In the genomic region with DNA sequence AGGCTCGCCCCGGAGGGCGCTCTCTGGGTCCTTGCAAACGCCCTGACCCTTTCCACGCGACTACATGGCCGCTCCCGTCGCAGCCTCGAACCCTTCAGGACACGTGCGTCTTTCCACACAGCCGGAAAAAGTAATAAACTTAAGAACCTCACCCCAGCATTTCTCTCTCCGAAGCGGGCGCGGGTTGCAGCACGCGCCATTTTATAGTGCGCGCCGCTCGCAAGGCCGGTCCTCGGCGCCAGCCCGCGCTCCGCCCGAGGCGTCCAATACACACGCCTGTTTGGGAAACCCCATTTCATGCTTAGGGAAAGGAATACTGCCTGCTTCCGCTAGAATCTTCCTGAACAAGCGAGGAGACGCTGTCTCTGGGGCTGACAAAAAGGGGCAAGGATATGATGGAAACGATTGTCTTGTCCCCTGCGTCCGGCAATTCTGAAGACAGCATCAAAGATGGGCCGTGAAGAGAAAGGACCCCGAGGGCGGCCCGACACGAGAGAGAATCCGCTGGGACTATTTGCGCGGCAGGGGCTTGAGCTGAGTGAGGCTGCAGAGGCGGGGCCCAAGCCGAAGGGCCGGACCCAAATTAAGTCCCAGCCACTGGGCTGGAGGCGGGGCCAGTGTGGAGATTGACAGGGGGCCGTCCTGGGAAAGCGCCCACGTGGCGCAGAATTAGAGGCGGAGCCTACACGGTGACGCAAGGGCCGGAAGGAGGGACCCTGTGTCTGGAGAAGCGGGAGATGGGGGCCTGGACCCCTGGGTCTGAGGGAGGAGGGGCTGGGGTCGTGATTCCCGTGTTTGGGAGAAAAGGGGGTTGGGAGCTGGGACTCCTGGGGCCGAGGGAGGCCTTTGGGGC, we compare ENCODE assay signal across 1 cellular context.
TF ChIP-seq lines count a peak whose summit lies in the region.

No MANE protein-coding gene starts in this region.

TF ChIP-seq in HepG2, 621 proteins besides CTCF, POLR2A, EP300 and RAD21 (continued from another document and continues in another):
- no peak; the same call in 1 of the 2 replicates for TF ChIP-seq RARA (CRISPR knock-in tag; IDR thresholded peaks at IDR 0.05)
- TF ChIP-seq, protein P1, sequence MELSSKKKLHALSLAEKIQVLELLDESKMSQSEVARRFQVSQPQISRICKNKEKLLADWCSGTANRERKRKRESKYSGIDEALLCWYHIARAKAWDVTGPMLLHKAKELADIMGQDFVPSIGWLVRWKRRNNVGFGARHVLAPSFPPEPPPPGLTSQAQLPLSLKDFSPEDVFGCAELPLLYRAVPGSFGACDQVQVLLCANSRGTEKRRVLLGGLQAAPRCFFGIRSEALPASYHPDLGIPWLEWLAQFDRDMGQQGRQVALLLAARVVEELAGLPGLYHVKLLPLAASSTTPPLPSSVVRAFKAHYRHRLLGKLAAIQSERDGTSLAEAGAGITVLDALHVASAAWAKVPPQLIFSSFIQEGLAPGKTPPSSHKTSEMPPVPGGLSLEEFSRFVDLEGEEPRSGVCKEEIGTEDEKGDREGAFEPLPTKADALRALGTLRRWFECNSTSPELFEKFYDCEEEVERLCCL (CRISPR knock-in tag; IDR thresholded peaks at IDR 0.05; ENCODE audit: borderline replicate concordance): no peak
- TF ChIP-seq NFE2 (CRISPR knock-in tag; IDR thresholded peaks at IDR 0.05): no peak
- TF ChIP-seq TCF7L2 (IDR thresholded peaks at IDR 0.05; ENCODE audit: low read depth, low read length): no peak
- peak; percentile 66; the same call in 1 of the 2 replicates for TF ChIP-seq ZSCAN22 (CRISPR knock-in tag; IDR thresholded peaks at IDR 0.05)
- TF ChIP-seq KLF12 (CRISPR knock-in tag; IDR thresholded peaks at IDR 0.05; ENCODE audit: borderline replicate concordance): no peak
- no peak for TF ChIP-seq REXO4 (CRISPR knock-in tag; IDR thresholded peaks at IDR 0.05; ENCODE audit: borderline replicate concordance)
- TF ChIP-seq TOE1 (CRISPR knock-in tag; IDR thresholded peaks at IDR 0.05): no peak
- no peak for TF ChIP-seq ZBTB8A (CRISPR knock-in tag; IDR thresholded peaks at IDR 0.05; ENCODE audit: borderline replicate concordance, low read depth)
- peak; percentile 40; the same call in 1 of the 2 replicates for TF ChIP-seq KDM5B (CRISPR knock-in tag; IDR thresholded peaks at IDR 0.05; ENCODE audit: borderline replicate concordance)
- TF ChIP-seq MAZ (IDR thresholded peaks at IDR 0.05; ENCODE audit: borderline replicate concordance, low read depth, low read length): peak; percentile 67
- TF ChIP-seq MAZ (CRISPR knock-in tag; IDR thresholded peaks at IDR 0.05; ENCODE audit: low read depth): peak; percentile 65
- no peak for TF ChIP-seq ZNF550 (CRISPR knock-in tag; IDR thresholded peaks at IDR 0.05; ENCODE audit: borderline replicate concordance)
- TF ChIP-seq, protein P2, sequence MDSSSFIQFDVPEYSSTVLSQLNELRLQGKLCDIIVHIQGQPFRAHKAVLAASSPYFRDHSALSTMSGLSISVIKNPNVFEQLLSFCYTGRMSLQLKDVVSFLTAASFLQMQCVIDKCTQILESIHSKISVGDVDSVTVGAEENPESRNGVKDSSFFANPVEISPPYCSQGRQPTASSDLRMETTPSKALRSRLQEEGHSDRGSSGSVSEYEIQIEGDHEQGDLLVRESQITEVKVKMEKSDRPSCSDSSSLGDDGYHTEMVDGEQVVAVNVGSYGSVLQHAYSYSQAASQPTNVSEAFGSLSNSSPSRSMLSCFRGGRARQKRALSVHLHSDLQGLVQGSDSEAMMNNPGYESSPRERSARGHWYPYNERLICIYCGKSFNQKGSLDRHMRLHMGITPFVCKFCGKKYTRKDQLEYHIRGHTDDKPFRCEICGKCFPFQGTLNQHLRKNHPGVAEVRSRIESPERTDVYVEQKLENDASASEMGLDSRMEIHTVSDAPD (CRISPR knock-in tag; IDR thresholded peaks at IDR 0.05): no peak
- 0 out of 2 replicates have a peak, but pooled peaks have one; percentile 34 for TF ChIP-seq ZNF546 (CRISPR knock-in tag; conservative IDR thresholded peaks at IDR 0.05)
- TF ChIP-seq JDP2 (CRISPR knock-in tag; IDR thresholded peaks at IDR 0.05; ENCODE audit: borderline replicate concordance): peak; percentile 30; the same call in 1 of the 2 replicates
- TF ChIP-seq ZNF777 (CRISPR knock-in tag; IDR thresholded peaks at IDR 0.05): no peak
- peak; percentile 58; the same call in 1 of the 2 replicates for TF ChIP-seq CBFB (CRISPR knock-in tag; IDR thresholded peaks at IDR 0.05)
- TF ChIP-seq SP2 (CRISPR knock-in tag; IDR thresholded peaks at IDR 0.05): no peak; the same call in none of the 2 replicates
- no peak for TF ChIP-seq ZNF562 (CRISPR knock-in tag; IDR thresholded peaks at IDR 0.05; ENCODE audit: borderline replicate concordance)
- no peak for TF ChIP-seq ZNF24 (IDR thresholded peaks at IDR 0.05)
- no peak; the same call in 1 of the 2 replicates for TF ChIP-seq ZNF44 (CRISPR knock-in tag; IDR thresholded peaks at IDR 0.05)
- no peak for TF ChIP-seq ZNF121 (CRISPR knock-in tag; IDR thresholded peaks at IDR 0.05)
- TF ChIP-seq SIX4 (CRISPR knock-in tag; IDR thresholded peaks at IDR 0.05): no peak
- TF ChIP-seq KLF6 (CRISPR knock-in tag; IDR thresholded peaks at IDR 0.05): no peak
- no peak for TF ChIP-seq NBN (conservative IDR thresholded peaks at IDR 0.05)
- TF ChIP-seq TBP (CRISPR knock-in tag; IDR thresholded peaks at IDR 0.05): no peak
- no peak for TF ChIP-seq ISX (CRISPR knock-in tag; conservative IDR thresholded peaks at IDR 0.05)
- no peak for TF ChIP-seq SAFB2 (CRISPR knock-in tag; IDR thresholded peaks at IDR 0.05; ENCODE audit: borderline replicate concordance, low read depth)
- peak; percentile 86 for TF ChIP-seq ASH2L (IDR thresholded peaks at IDR 0.05; ENCODE audit: insufficient read length, low read depth, low read length)
- TF ChIP-seq, protein P3, sequence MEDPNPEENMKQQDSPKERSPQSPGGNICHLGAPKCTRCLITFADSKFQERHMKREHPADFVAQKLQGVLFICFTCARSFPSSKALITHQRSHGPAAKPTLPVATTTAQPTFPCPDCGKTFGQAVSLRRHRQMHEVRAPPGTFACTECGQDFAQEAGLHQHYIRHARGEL (CRISPR knock-in tag; IDR thresholded peaks at IDR 0.05): no peak
- peak; percentile 98 for TF ChIP-seq ZNF605 (CRISPR knock-in tag; IDR thresholded peaks at IDR 0.05)
- TF ChIP-seq RXRA (CRISPR knock-in tag; IDR thresholded peaks at IDR 0.05): no peak; the same call in 1 of the 2 replicates
- no peak for TF ChIP-seq ZNF879 (CRISPR knock-in tag; IDR thresholded peaks at IDR 0.05)
- no peak for TF ChIP-seq ATF7 (IDR thresholded peaks at IDR 0.05)
- TF ChIP-seq ATF7 (CRISPR knock-in tag; IDR thresholded peaks at IDR 0.05): peak; percentile 30; the same call in 1 of the 2 replicates
- TF ChIP-seq, protein P4, sequence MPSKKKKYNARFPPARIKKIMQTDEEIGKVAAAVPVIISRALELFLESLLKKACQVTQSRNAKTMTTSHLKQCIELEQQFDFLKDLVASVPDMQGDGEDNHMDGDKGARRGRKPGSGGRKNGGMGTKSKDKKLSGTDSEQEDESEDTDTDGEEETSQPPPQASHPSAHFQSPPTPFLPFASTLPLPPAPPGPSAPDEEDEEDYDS (CRISPR knock-in tag; IDR thresholded peaks at IDR 0.05): peak; percentile 69
- TF ChIP-seq ZNF883 (CRISPR knock-in tag; IDR thresholded peaks at IDR 0.05; ENCODE audit: not compliant biosample characterization): peak; percentile 79
- TF ChIP-seq KMT2B (CRISPR knock-in tag; IDR thresholded peaks at IDR 0.05): peak; percentile 55; the same call in 1 of the 2 replicates
- peak; percentile 54; the same call in 1 of the 2 replicates for TF ChIP-seq ZNF558 (CRISPR knock-in tag; IDR thresholded peaks at IDR 0.05; ENCODE audit: borderline replicate concordance)
- TF ChIP-seq SIX1 (CRISPR knock-in tag; IDR thresholded peaks at IDR 0.05; ENCODE audit: borderline replicate concordance): no peak
- TF ChIP-seq GTF2F1 (IDR thresholded peaks at IDR 0.05; ENCODE audit: low read length): peak; percentile 32; the same call in 1 of the 2 replicates
- no peak for TF ChIP-seq EZH2 (conservative IDR thresholded peaks at IDR 0.05; ENCODE audit: low read depth, low read length)
- TF ChIP-seq, protein P5, sequence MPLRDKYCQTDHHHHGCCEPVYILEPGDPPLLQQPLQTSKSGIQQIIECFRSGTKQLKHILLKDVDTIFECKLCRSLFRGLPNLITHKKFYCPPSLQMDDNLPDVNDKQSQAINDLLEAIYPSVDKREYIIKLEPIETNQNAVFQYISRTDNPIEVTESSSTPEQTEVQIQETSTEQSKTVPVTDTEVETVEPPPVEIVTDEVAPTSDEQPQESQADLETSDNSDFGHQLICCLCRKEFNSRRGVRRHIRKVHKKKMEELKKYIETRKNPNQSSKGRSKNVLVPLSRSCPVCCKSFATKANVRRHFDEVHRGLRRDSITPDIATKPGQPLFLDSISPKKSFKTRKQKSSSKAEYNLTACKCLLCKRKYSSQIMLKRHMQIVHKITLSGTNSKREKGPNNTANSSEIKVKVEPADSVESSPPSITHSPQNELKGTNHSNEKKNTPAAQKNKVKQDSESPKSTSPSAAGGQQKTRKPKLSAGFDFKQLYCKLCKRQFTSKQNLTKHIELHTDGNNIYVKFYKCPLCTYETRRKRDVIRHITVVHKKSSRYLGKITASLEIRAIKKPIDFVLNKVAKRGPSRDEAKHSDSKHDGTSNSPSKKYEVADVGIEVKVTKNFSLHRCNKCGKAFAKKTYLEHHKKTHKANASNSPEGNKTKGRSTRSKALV (CRISPR knock-in tag; IDR thresholded peaks at IDR 0.05): no peak
- TF ChIP-seq ZNF232 (CRISPR knock-in tag; IDR thresholded peaks at IDR 0.05; ENCODE audit: borderline replicate concordance): no peak
- TF ChIP-seq, protein P6, sequence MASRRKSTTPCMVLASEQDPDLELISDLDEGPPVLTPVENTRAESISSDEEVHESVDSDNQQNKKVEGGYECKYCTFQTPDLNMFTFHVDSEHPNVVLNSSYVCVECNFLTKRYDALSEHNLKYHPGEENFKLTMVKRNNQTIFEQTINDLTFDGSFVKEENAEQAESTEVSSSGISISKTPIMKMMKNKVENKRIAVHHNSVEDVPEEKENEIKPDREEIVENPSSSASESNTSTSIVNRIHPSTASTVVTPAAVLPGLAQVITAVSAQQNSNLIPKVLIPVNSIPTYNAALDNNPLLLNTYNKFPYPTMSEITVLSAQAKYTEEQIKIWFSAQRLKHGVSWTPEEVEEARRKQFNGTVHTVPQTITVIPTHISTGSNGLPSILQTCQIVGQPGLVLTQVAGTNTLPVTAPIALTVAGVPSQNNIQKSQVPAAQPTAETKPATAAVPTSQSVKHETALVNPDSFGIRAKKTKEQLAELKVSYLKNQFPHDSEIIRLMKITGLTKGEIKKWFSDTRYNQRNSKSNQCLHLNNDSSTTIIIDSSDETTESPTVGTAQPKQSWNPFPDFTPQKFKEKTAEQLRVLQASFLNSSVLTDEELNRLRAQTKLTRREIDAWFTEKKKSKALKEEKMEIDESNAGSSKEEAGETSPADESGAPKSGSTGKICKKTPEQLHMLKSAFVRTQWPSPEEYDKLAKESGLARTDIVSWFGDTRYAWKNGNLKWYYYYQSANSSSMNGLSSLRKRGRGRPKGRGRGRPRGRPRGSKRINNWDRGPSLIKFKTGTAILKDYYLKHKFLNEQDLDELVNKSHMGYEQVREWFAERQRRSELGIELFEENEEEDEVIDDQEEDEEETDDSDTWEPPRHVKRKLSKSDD (CRISPR knock-in tag; IDR thresholded peaks at IDR 0.05; ENCODE audit: low read depth): no peak
- peak; percentile 60 for TF ChIP-seq SRSF1 (optimal IDR thresholded peaks at IDR 0.05; ENCODE audit: low read depth, low read length)
- TF ChIP-seq IRF2 (CRISPR knock-in tag; IDR thresholded peaks at IDR 0.05): no peak
- peak; percentile 92 for TF ChIP-seq PCBP1 (IDR thresholded peaks at IDR 0.05; ENCODE audit: borderline replicate concordance, low read depth, low read length)
- peak; percentile 68 for TF ChIP-seq ELF1 (CRISPR knock-in tag; IDR thresholded peaks at IDR 0.05)
- no peak for TF ChIP-seq FOSL1 (CRISPR knock-in tag; IDR thresholded peaks at IDR 0.05; ENCODE audit: borderline replicate concordance)
- TF ChIP-seq MXI1 (IDR thresholded peaks at IDR 0.05; ENCODE audit: borderline replicate concordance, low read depth, low read length): peak; percentile 84
- TF ChIP-seq KLF15 (CRISPR knock-in tag; IDR thresholded peaks at IDR 0.05; ENCODE audit: borderline replicate concordance): no peak
- TF ChIP-seq DPF2 (CRISPR knock-in tag; IDR thresholded peaks at IDR 0.05; ENCODE audit: borderline replicate concordance, low read depth): no peak
- TF ChIP-seq ZBTB1 (CRISPR knock-in tag; IDR thresholded peaks at IDR 0.05; ENCODE audit: borderline replicate concordance): no peak
- TF ChIP-seq AHR (CRISPR knock-in tag; IDR thresholded peaks at IDR 0.05): no peak; the same call in 1 of the 2 replicates
- no peak for TF ChIP-seq ZNF577 (CRISPR knock-in tag; IDR thresholded peaks at IDR 0.05; ENCODE audit: borderline replicate concordance, low read depth)
- TF ChIP-seq, protein P7, sequence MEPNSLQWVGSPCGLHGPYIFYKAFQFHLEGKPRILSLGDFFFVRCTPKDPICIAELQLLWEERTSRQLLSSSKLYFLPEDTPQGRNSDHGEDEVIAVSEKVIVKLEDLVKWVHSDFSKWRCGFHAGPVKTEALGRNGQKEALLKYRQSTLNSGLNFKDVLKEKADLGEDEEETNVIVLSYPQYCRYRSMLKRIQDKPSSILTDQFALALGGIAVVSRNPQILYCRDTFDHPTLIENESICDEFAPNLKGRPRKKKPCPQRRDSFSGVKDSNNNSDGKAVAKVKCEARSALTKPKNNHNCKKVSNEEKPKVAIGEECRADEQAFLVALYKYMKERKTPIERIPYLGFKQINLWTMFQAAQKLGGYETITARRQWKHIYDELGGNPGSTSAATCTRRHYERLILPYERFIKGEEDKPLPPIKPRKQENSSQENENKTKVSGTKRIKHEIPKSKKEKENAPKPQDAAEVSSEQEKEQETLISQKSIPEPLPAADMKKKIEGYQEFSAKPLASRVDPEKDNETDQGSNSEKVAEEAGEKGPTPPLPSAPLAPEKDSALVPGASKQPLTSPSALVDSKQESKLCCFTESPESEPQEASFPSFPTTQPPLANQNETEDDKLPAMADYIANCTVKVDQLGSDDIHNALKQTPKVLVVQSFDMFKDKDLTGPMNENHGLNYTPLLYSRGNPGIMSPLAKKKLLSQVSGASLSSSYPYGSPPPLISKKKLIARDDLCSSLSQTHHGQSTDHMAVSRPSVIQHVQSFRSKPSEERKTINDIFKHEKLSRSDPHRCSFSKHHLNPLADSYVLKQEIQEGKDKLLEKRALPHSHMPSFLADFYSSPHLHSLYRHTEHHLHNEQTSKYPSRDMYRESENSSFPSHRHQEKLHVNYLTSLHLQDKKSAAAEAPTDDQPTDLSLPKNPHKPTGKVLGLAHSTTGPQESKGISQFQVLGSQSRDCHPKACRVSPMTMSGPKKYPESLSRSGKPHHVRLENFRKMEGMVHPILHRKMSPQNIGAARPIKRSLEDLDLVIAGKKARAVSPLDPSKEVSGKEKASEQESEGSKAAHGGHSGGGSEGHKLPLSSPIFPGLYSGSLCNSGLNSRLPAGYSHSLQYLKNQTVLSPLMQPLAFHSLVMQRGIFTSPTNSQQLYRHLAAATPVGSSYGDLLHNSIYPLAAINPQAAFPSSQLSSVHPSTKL (CRISPR knock-in tag; IDR thresholded peaks at IDR 0.05): no peak; the same call in 1 of the 2 replicates
- TF ChIP-seq ZEB1 (IDR thresholded peaks at IDR 0.05; ENCODE audit: insufficient replicate concordance, low read depth): no peak
- TF ChIP-seq HMGA1 (CRISPR knock-in tag; conservative IDR thresholded peaks at IDR 0.05): no peak
- no peak for TF ChIP-seq MATR3 (CRISPR knock-in tag; IDR thresholded peaks at IDR 0.05)
- TF ChIP-seq RXRB (CRISPR knock-in tag; IDR thresholded peaks at IDR 0.05; ENCODE audit: borderline replicate concordance): peak; percentile 17; the same call in 1 of the 2 replicates
- TF ChIP-seq ZFX (CRISPR knock-in tag; IDR thresholded peaks at IDR 0.05; ENCODE audit: low read depth): peak; percentile 65
- TF ChIP-seq CBX5 (CRISPR knock-in tag; IDR thresholded peaks at IDR 0.05; ENCODE audit: borderline replicate concordance): 0 out of 2 replicates have a peak, but pooled peaks have one; percentile 29
